In genomic region chr10:32166365-32166764, GRCh38 we compare ENCODE assay signal across 21 cellular contexts.
"Had no signal": no experiment of that assay in that cellular context is flagged by ENCODE, and none has a peak within 500 bp of the region (broad histone marks: within the 10 kb centered on the region; RNA-seq: fewer than 3 reads in every experiment).

No MANE protein-coding gene starts in this region.

- H3K4me3 Mint-ChIP-seq: activated CD4-positive, alpha-beta T cell treated with anti-CD3 and anti-CD28 coated beads, Interleukin-2, amount 10 ng/mL, durations not matched to agents 7 days and 5 days; activated naive CD8-positive, alpha-beta T cell; central memory CD8-positive, alpha-beta T cell; memory B cell; nephron progenitor cell; stimulated activated naive CD8-positive, alpha-beta T cell treated with anti-CD3 and anti-CD28 coated beads, Interleukin-15, amount 100 ng/mL, for 72 hours; T-helper 2 cell treated with Interferon-gamma antibody and Interleukin-4, amounts not matched to agents 5 μg/mL and 100 μg/mL, for 36 hours; type B pancreatic cell had no signal

- DNase-seq: activated CD4-positive, alpha-beta T cell treated with anti-CD3 and anti-CD28 coated beads, Interleukin-2, amount 10 ng/mL, durations not matched to agents 7 days and 5 days; activated CD8-positive, alpha-beta memory T cell treated with anti-CD3 and anti-CD28 coated beads, Interleukin-2, amount 50 U/mL, for 48 hours; activated gamma-delta T cell treated with Interleukin-2 at 50 U/mL for 16 hours; amygdala; body of pancreas; glutamatergic neuron; hypothalamus; kidney; left ventricle myocardium inferior; nephron progenitor cell; right cardiac atrium; stimulated activated CD4-positive, alpha-beta T cell treated with anti-CD3 and anti-CD28 coated beads, Interleukin-1b, Interleukin-23, amount 100 ng/mL, for 48 hours; stimulated activated naive CD8-positive, alpha-beta T cell treated with anti-CD3 and anti-CD28 coated beads, Interleukin-15, amount 100 ng/mL, for 72 hours had no signal

- H3K4me3 ChIP-seq: body of pancreas, coronary artery, esophagus muscularis mucosa, left ventricle myocardium inferior had no signal

- H3K36me3 Mint-ChIP-seq: activated naive CD8-positive, alpha-beta T cell; memory B cell; type B pancreatic cell had no signal

- H3K27ac ChIP-seq: body of pancreas, coronary artery, esophagus muscularis mucosa, left ventricle myocardium inferior had no signal

- H3K27ac Mint-ChIP-seq: activated CD4-positive, alpha-beta T cell treated with anti-CD3 and anti-CD28 coated beads, Interleukin-2, amount 10 ng/mL, durations not matched to agents 7 days and 5 days; activated naive CD8-positive, alpha-beta T cell; memory B cell; nephron progenitor cell; progenitor cell of endocrine pancreas; T-helper 2 cell treated with Interferon-gamma antibody and Interleukin-4, amounts not matched to agents 5 μg/mL and 100 μg/mL, for 36 hours; type B pancreatic cell had no signal

- H3K27me3 Mint-ChIP-seq: progenitor cell of endocrine pancreas, type B pancreatic cell had no signal

- H3K4me1 Mint-ChIP-seq: activated CD4-positive, alpha-beta T cell treated with anti-CD3 and anti-CD28 coated beads, Interleukin-2, amount 10 ng/mL, durations not matched to agents 7 days and 5 days; central memory CD8-positive, alpha-beta T cell; memory B cell; stimulated activated naive CD8-positive, alpha-beta T cell treated with anti-CD3 and anti-CD28 coated beads, Interleukin-15, amount 100 ng/mL, for 72 hours had no signal

- H3K4me1 ChIP-seq: esophagus muscularis mucosa had no signal

- ATAC-seq: body of pancreas; right cardiac atrium; stimulated activated naive CD8-positive, alpha-beta T cell treated with anti-CD3 and anti-CD28 coated beads, Interleukin-15, amount 100 ng/mL, for 72 hours had no signal

- H3K27me3 ChIP-seq: body of pancreas, esophagus muscularis mucosa had no signal

- H3K9me3 ChIP-seq: body of pancreas, esophagus muscularis mucosa, left ventricle myocardium inferior had no signal

- H3K36me3 ChIP-seq: esophagus muscularis mucosa, left ventricle myocardium inferior had no signal

- H3K9me3 Mint-ChIP-seq: activated CD4-positive, alpha-beta T cell treated with anti-CD3 and anti-CD28 coated beads, Interleukin-2, amount 10 ng/mL, durations not matched to agents 7 days and 5 days; central memory CD8-positive, alpha-beta T cell; nephron progenitor cell; stimulated activated naive CD8-positive, alpha-beta T cell treated with anti-CD3 and anti-CD28 coated beads, Interleukin-15, amount 100 ng/mL, for 72 hours; T-helper 2 cell treated with Interferon-gamma antibody and Interleukin-4, amounts not matched to agents 5 μg/mL and 100 μg/mL, for 36 hours; type B pancreatic cell had no signal
